Comparison of ENCODE assay signal across 9 cellular contexts in genomic region chr18:57437433-57437781, GRCh38. TPM values are rescaled to one million over a fixed set of nuclear protein-coding genes. Genes with fewer than 3 reads are reported as not detected.
DNase-seq lines count a peak whose midpoint lies in the region; ATAC-seq and TF ChIP-seq lines count a peak whose summit lies in the region.
"Had no signal": no experiment of that assay in that cellular context is flagged by ENCODE, and none has a peak within 500 bp of the region (broad histone marks: within the 10 kb centered on the region; RNA-seq: fewer than 3 reads in every experiment).

No MANE protein-coding gene starts in this region.

- H4K20me1 ChIP-seq in BLaER1 = peaks cover 72% of the 10 kb centered on the region

- H3K9ac ChIP-seq in BLaER1 = no peak overlapping the region

- in situ Hi-C loops in GM13976 (cut with MboI; ENCODE audit: low sequenced_read_pairs, unreplicated experiment) = loop anchor here (25.0 kb wide), 1 partner anchor 575 kb away; no protein-coding TSS in a partner anchor

- H3K27me3 ChIP-seq in BLaER1 = peaks cover 94% of the 10 kb centered on the region

- H3K27ac ChIP-seq in BLaER1 = no peak overlapping the region
- H3K27ac ChIP-seq: skin epidermis had no signal

- peaks cover 34% of the 10 kb centered on the region for H3K4me1 ChIP-seq in BLaER1

- ATAC-seq in SK-N-SH treated with all-trans-retinoic acid at 6 μM for 48 hours (peak; percentile 36), left lobe of liver (peak; percentile 9), GM21526 (IDR thresholded peaks at IDR 0.05; ENCODE audit: low FRiP score, unreplicated experiment) (no peak), HG03159 (IDR thresholded peaks at IDR 0.05; ENCODE audit: unreplicated experiment) (no peak), GM19324 (IDR thresholded peaks at IDR 0.05; ENCODE audit: low FRiP score, unreplicated experiment) (no peak)

- DNase-seq in GM13976 (ENCODE audit: low spot score) (peak; percentile 27), left lobe of liver (ENCODE audit: low spot score) (peak; percentile 61), glomerular visceral epithelial cell (ENCODE audit: extremely low spot score) (no peak)

- peak overlapping the region; percentile 97 for H3K4me2 ChIP-seq in BLaER1

- H3K9me3 ChIP-seq in BLaER1 = no peaks in the 10 kb centered on the region

- no peaks in the 10 kb centered on the region for H3K36me3 ChIP-seq in BLaER1

- TF ChIP-seq CTCF in GM13976 (IDR thresholded peaks at IDR 0.05; ENCODE audit: borderline replicate concordance, control extremely low read depth, extremely low read depth, insufficient read depth, missing control alignments) = no peak

- H3K4me3 ChIP-seq in BLaER1 = peak overlapping the region; percentile 71

TF ChIP-seq in SK-N-SH treated with all-trans-retinoic acid at 6 μM for 48 hours, 23 proteins besides CTCF, POLR2A, EP300 and RAD21:
- TF ChIP-seq ESRRG (CRISPR knock-in tag; IDR thresholded peaks at IDR 0.05) (no peak), RARB (CRISPR knock-in tag; IDR thresholded peaks at IDR 0.05) (no peak), PATZ1 (CRISPR knock-in tag; IDR thresholded peaks at IDR 0.05; ENCODE audit: borderline replicate concordance) (no peak)

RNA-seq across cellular contexts. Expression of gene ONECUT2, which starts 2.2 kb away (rescaled TPM):
- total RNA-seq in left lobe of liver = 20.5 TPM

Comparison
In these comparisons a context has a peak if more than half of its experiments do, and no peak if none do; other contexts are left out.
1. ATAC-seq: peak in SK-N-SH treated with all-trans-retinoic acid at 6 μM for 48 hours (single experiment) and left lobe of liver (single experiment); none in GM21526 (single experiment), HG03159 (single experiment) and GM19324 (single experiment).